8 cellular contexts compared by ENCODE assay signal in genomic region chr10:23439452-23439919, GRCh38. TPM values are rescaled to one million over a fixed set of nuclear protein-coding genes. Genes with fewer than 3 reads are reported as not detected.
DNase-seq lines count a peak whose midpoint lies in the region; ATAC-seq lines count a peak whose summit lies in the region.

No MANE protein-coding gene starts in this region.

- H2AFZ ChIP-seq in neuron (ENCODE audit: low read depth, low read length) = peak overlapping the region; percentile 36

- no peaks in the 10 kb centered on the region for H3K27me3 Mint-ChIP-seq in activated CD4-positive, alpha-beta T cell treated with anti-CD3 and anti-CD28 coated beads, Interleukin-2, amount 10 ng/mL, durations not matched to agents 7 days and 5 days
- no peaks in the 10 kb centered on the region for H3K27me3 Mint-ChIP-seq in effector memory CD8-positive, alpha-beta T cell

- H3K36me3 Mint-ChIP-seq in activated CD4-positive, alpha-beta T cell treated with anti-CD3 and anti-CD28 coated beads, Interleukin-2, amount 10 ng/mL, durations not matched to agents 7 days and 5 days (ENCODE audit: low read depth) = peaks cover 33% of the 10 kb centered on the region
- peaks cover 28% of the 10 kb centered on the region for H3K36me3 Mint-ChIP-seq in effector memory CD8-positive, alpha-beta T cell (ENCODE audit: insufficient read depth)

- H3K4me1 ChIP-seq in neuron (ENCODE audit: insufficient read depth, low read length) = peaks cover 15% of the 10 kb centered on the region

- DNase-seq in activated CD4-positive, alpha-beta T cell treated with anti-CD3 and anti-CD28 coated beads, Interleukin-2, amount 10 ng/mL, durations not matched to agents 7 days and 5 days = no peak
- DNase-seq in activated CD4-positive, alpha-beta T cell treated with anti-CD3 and anti-CD28 coated beads, Interleukin-2, amount 50 U/mL, for 1 hour = no peak
- DNase-seq in RPMI7951 (ENCODE audit: low read depth) (peak; percentile 17), SIG-M5 (lab: John Stamatoyannopoulos, UW) (no peak), foreskin melanocyte (no peak)
- DNase-seq in effector memory CD8-positive, alpha-beta T cell = peak in 1 of 3 experiments; percentile 28

- H3K27me3 ChIP-seq in neuron (ENCODE audit: insufficient read depth, low read length) = no peaks in the 10 kb centered on the region

- POLR2A ChIA-PET in activated CD4-positive, alpha-beta T cell treated with anti-CD3 and anti-CD28 coated beads, Interleukin-2, amount 10 ng/mL, durations not matched to agents 7 days and 5 days (lab: Charles Lee) = interaction anchor here (0.5 kb wide), 1 partner anchor 76 kb away, joined by 3 read pairs; no protein-coding TSS in a partner anchor

- H3K27ac Mint-ChIP-seq in activated CD4-positive, alpha-beta T cell treated with anti-CD3 and anti-CD28 coated beads, Interleukin-2, amount 10 ng/mL, durations not matched to agents 7 days and 5 days = peak overlapping the region; percentile 68
- H3K27ac Mint-ChIP-seq in effector memory CD8-positive, alpha-beta T cell = peak overlapping the region in 1 of 2 donors; percentile 77

- peak; percentile 10 for ATAC-seq in HG02610 (IDR thresholded peaks at IDR 0.05; ENCODE audit: unreplicated experiment)
- ATAC-seq in effector memory CD8-positive, alpha-beta T cell (replicated peaks) = peak; percentile 8

- peaks cover 42% of the 10 kb centered on the region for H3K4me1 Mint-ChIP-seq in activated CD4-positive, alpha-beta T cell treated with anti-CD3 and anti-CD28 coated beads, Interleukin-2, amount 10 ng/mL, durations not matched to agents 7 days and 5 days
- peaks cover 30 to 38% of the 10 kb centered on the region in 2 donors for H3K4me1 Mint-ChIP-seq in effector memory CD8-positive, alpha-beta T cell (ENCODE audit: low read depth in 2 of 2)

- H3K4me3 Mint-ChIP-seq in activated CD4-positive, alpha-beta T cell treated with anti-CD3 and anti-CD28 coated beads, Interleukin-2, amount 10 ng/mL, durations not matched to agents 7 days and 5 days = peak overlapping the region; percentile 59
- peak overlapping the region; percentile 78 to 88 for H3K4me3 Mint-ChIP-seq in effector memory CD8-positive, alpha-beta T cell

- H3K4me3 ChIP-seq in neuron (ENCODE audit: low read length) = peak overlapping the region; percentile 49

- H3K9me3 Mint-ChIP-seq in activated CD4-positive, alpha-beta T cell treated with anti-CD3 and anti-CD28 coated beads, Interleukin-2, amount 10 ng/mL, durations not matched to agents 7 days and 5 days = no peaks in the 10 kb centered on the region
- no peaks in the 10 kb centered on the region for H3K9me3 Mint-ChIP-seq in effector memory CD8-positive, alpha-beta T cell

- no peaks in the 10 kb centered on the region for H3K9me3 ChIP-seq in neuron (ENCODE audit: low read length)

- no peaks in the 10 kb centered on the region for H3K36me3 ChIP-seq in neuron (ENCODE audit: insufficient read depth, low read length)

- CTCF ChIA-PET in activated CD4-positive, alpha-beta T cell treated with anti-CD3 and anti-CD28 coated beads, Interleukin-2, amount 10 ng/mL, durations not matched to agents 7 days and 5 days (lab: Charles Lee) = interaction anchor here (0.6 kb wide), 2 partner anchors 11 to 1492 kb away, joined by 3 read pairs; no protein-coding TSS in a partner anchor

RNA-seq across cellular contexts. Expression of gene OTUD1, which starts 0.6 kb away (rescaled TPM):
- 10 to 100 TPM; 16.4 to 16.8 TPM for total RNA-seq in activated CD4-positive, alpha-beta T cell treated with anti-CD3 and anti-CD28 coated beads, Interleukin-2, amount 10 ng/mL, durations not matched to agents 7 days and 5 days
- total RNA-seq in RPMI7951 (2014; rRNA removed; shearing (Covaris generic)) = 3.4 and 3.7 TPM in 2 replicates
